In genomic region chr9:40993375-40993774, GRCh38 we compare ENCODE assay signal across 8 cellular contexts.
DNase-seq lines count a peak whose midpoint lies in the region; ATAC-seq and TF ChIP-seq lines count a peak whose summit lies in the region.
"Not testable (repeated sequence)": the region's sequence is repeated elsewhere in the genome, so short reads cannot be mapped to it uniquely, and the experiment has no call there.

No MANE protein-coding gene starts in this region.

- not testable (repeated sequence) for TF ChIP-seq RAD21 in neural cell (conservative IDR thresholded peaks at IDR 0.05)

- H3K4me1 Mint-ChIP-seq in activated T-cell treated with anti-CD3 and anti-CD28 coated beads, Interleukin-2, amount 50 U/mL, for 72 hours (ENCODE audit: low read depth), result peaks cover 31% of the 10 kb centered on the region

- peak overlapping the region; percentile 71 to 97 (median 82) for H3K4me3 ChIP-seq in BLaER1 treated with 17β-estradiol and CSF1 and Interleukin-3, amounts not matched to agents 10 nM and 100 nM
- H3K4me3 ChIP-seq in HEK293 (ENCODE audit: low read depth, low read length) (peak overlapping the region; percentile 24; the same call in 1 of the 2 replicates), PC-9 (peak overlapping the region; percentile 80; the same call in 1 of the 2 replicates), dorsolateral prefrontal cortex (peak overlapping the region in 47 of 59 donors; percentile 19 to 100 (median 89)), neural cell (ENCODE audit: low read length) (peak overlapping the region; percentile 74), tibial artery (peak overlapping the region; percentile 80 to 97)
- H3K4me3 ChIP-seq in hepatocyte, result not testable (repeated sequence)

- not testable (repeated sequence) for TF ChIP-seq EP300 in neural cell (conservative IDR thresholded peaks at IDR 0.05; ENCODE audit: poor library complexity, severe bottlenecking)

- not testable (repeated sequence) for H4K20me1 ChIP-seq in BLaER1 treated with 17β-estradiol and CSF1 and Interleukin-3, amounts not matched to agents 10 nM and 100 nM; PC-9 (ENCODE audit: insufficient read depth); hepatocyte (ENCODE audit: insufficient read depth, poor library complexity, severe bottlenecking); neural cell (ENCODE audit: insufficient read depth)

- H3F3A ChIP-seq in PC-9 (ENCODE audit: insufficient read depth, low read depth); neural cell (ENCODE audit: insufficient read depth, low read length, poor library complexity, severe bottlenecking): not testable (repeated sequence)

- peak overlapping the region; percentile 45 for H3K27ac Mint-ChIP-seq in activated T-cell treated with anti-CD3 and anti-CD28 coated beads, Interleukin-2, amount 50 U/mL, for 72 hours

- peaks cover 4 to 16% of the 10 kb centered on the region in 2 donors for H3K36me3 Mint-ChIP-seq in activated T-cell treated with anti-CD3 and anti-CD28 coated beads, Interleukin-2, amount 50 U/mL, for 72 hours (ENCODE audit: insufficient read depth in 2 of 2)

- H2AFZ ChIP-seq in PC-9; hepatocyte; neural cell (ENCODE audit: low read depth, low read length): not testable (repeated sequence)

- not testable (repeated sequence) for TF ChIP-seq CTCF in HEK293 (tag by site-specific recombination; IDR thresholded peaks at IDR 0.05); PC-9 (conservative IDR thresholded peaks at IDR 0.05); dorsolateral prefrontal cortex (IDR thresholded peaks at IDR 0.05 in 54 of 56, conservative IDR thresholded peaks at IDR 0.05 in 2 of 56; ENCODE audit: low read depth in 1 of 56, partially characterized antibody in 56 of 56); hepatocyte (IDR thresholded peaks at IDR 0.05; ENCODE audit: poor library complexity); neural cell (IDR thresholded peaks at IDR 0.05; ENCODE audit: poor library complexity, severe bottlenecking); tibial artery (IDR thresholded peaks at IDR 0.05)

- BruUV-seq in PC-9 (replicated peaks; lab: Mats Ljungman, UMichigan), result not testable (repeated sequence)

- H3K4me2 ChIP-seq in BLaER1 treated with 17β-estradiol and CSF1 and Interleukin-3, amounts not matched to agents 10 nM and 100 nM, result peak overlapping the region; percentile 50 to 96 (median 80)
- H3K4me2 ChIP-seq in PC-9 (peak overlapping the region; percentile 80), hepatocyte (peak overlapping the region; percentile 86)
- not testable (repeated sequence) for H3K4me2 ChIP-seq in neural cell (ENCODE audit: low read length)

- H3K9me3 Mint-ChIP-seq in activated T-cell treated with anti-CD3 and anti-CD28 coated beads, Interleukin-2, amount 50 U/mL, for 72 hours, result not testable (repeated sequence)

- intact Hi-C loops in PC-9 (cut with micrococcal nuclease; ENCODE audit: unreplicated experiment); dorsolateral prefrontal cortex (cut with DNase I); tibial artery (cut with DNase I; ENCODE audit: low total_unique reads): not testable (repeated sequence)

- H3K9me3 ChIP-seq in BLaER1 treated with 17β-estradiol and CSF1 and Interleukin-3, amounts not matched to agents 10 nM and 100 nM (replicated peaks in 1 of 11); HEK293 (ENCODE audit: control insufficient read depth, insufficient read depth, low read depth, low read length); PC-9 (ENCODE audit: insufficient read depth, low read depth); hepatocyte (ENCODE audit: low read depth); neural cell (ENCODE audit: low read length); tibial artery: not testable (repeated sequence)

- H3K4me3 Mint-ChIP-seq in activated T-cell treated with anti-CD3 and anti-CD28 coated beads, Interleukin-2, amount 50 U/mL, for 72 hours, result not testable (repeated sequence)

- POLR2A ChIA-PET in HEK293 (lab: Yijun Ruan, JAX); PC-9 (lab: Charles Lee; ENCODE audit: unreplicated experiment): not testable (repeated sequence)

- H3K27me3 Mint-ChIP-seq in activated T-cell treated with anti-CD3 and anti-CD28 coated beads, Interleukin-2, amount 50 U/mL, for 72 hours (ENCODE audit: low read depth), result not testable (repeated sequence)

- not testable (repeated sequence) for DNase-seq in PC-9; activated T-cell treated with anti-CD3 and anti-CD28 coated beads, Interleukin-2, amount 50 U/mL, for 72 hours; dorsolateral prefrontal cortex; hepatocyte (ENCODE audit: low spot score); tibial artery

- H3K27ac ChIP-seq in BLaER1 treated with 17β-estradiol and CSF1 and Interleukin-3, amounts not matched to agents 10 nM and 100 nM, result peak overlapping the region in 9 of 11 experiments; percentile 84 to 99 (median 92); a peak in 16 of 22 replicates
- H3K27ac ChIP-seq in HEK293 (ENCODE audit: extremely low read depth, low read depth, low read length); PC-9; dorsolateral prefrontal cortex; hepatocyte; neural cell (ENCODE audit: low read length); tibial artery: not testable (repeated sequence)

- 79% methylated on average over 4 of the region's 4 CpGs for WGBS in hepatocyte (ENCODE audit: low lambda C conversion rate, missing lambda C conversion rate)

- ATAC-seq in activated T-cell treated with anti-CD3 and anti-CD28 coated beads, Interleukin-2, amount 50 U/mL, for 72 hours (replicated peaks in 1 of 2), result not testable (repeated sequence)

- peaks cover 13 to 43% (median 24%) of the 10 kb centered on the region in 10 experiments for H3K4me1 ChIP-seq in BLaER1 treated with 17β-estradiol and CSF1 and Interleukin-3, amounts not matched to agents 10 nM and 100 nM
- H3K4me1 ChIP-seq in HEK293 (ENCODE audit: control insufficient read depth, insufficient read depth, low read length); PC-9 (replicated peaks; ENCODE audit: insufficient read depth); hepatocyte (ENCODE audit: insufficient read depth): not testable (repeated sequence)
- H3K4me1 ChIP-seq in tibial artery, result peaks cover 0 to 24% (median 10%) of the 10 kb centered on the region in 4 donors

- H3K36me3 ChIP-seq in BLaER1 treated with 17β-estradiol and CSF1 and Interleukin-3, amounts not matched to agents 10 nM and 100 nM, result peaks cover 10 to 26% (median 20%) of the 10 kb centered on the region in 11 experiments; a peak in 20 of 22 replicates
- not testable (repeated sequence) for H3K36me3 ChIP-seq in HEK293 (ENCODE audit: control insufficient read depth in 2 of 2, insufficient read depth in 1 of 2, low read length in 2 of 2); PC-9 (ENCODE audit: low read depth); hepatocyte (replicated peaks; ENCODE audit: insufficient read depth, low read depth); neural cell (ENCODE audit: insufficient read depth, low read length); tibial artery

- H3K9ac ChIP-seq in BLaER1 treated with 17β-estradiol and CSF1 and Interleukin-3, amounts not matched to agents 10 nM and 100 nM, result peak overlapping the region; percentile 86 to 99 (median 91); a peak in 19 of 22 replicates
- not testable (repeated sequence) for H3K9ac ChIP-seq in neural cell (ENCODE audit: low read length)

- CTCF ChIA-PET in HEK293 (lab: Yijun Ruan, JAX); PC-9 (lab: Charles Lee): not testable (repeated sequence)

- not testable (repeated sequence) for H3K9me2 ChIP-seq in PC-9 (ENCODE audit: insufficient read depth); hepatocyte (replicated peaks; ENCODE audit: insufficient read depth); neural cell (ENCODE audit: insufficient read depth, low read length)

- H3K79me2 ChIP-seq in PC-9 (ENCODE audit: low read depth); hepatocyte; neural cell (replicated peaks; ENCODE audit: insufficient read depth, low read length): not testable (repeated sequence)

- H3K27me3 ChIP-seq in BLaER1 treated with 17β-estradiol and CSF1 and Interleukin-3, amounts not matched to agents 10 nM and 100 nM; PC-9 (ENCODE audit: insufficient read depth, low read depth); dorsolateral prefrontal cortex; hepatocyte; neural cell (ENCODE audit: insufficient read depth, low read depth, low read length); tibial artery: not testable (repeated sequence)
